28 cellular contexts compared by ENCODE assay signal in genomic region chr5:96051401-96051830, GRCh38.
A peak's percentile ranks its signal among the peaks of the same experiment; 100 is the strongest.
DNase-seq lines count a peak whose midpoint lies in the region; ATAC-seq and TF ChIP-seq lines count a peak whose summit lies in the region.
"Had no signal": no experiment of that assay in that cellular context is flagged by ENCODE, and none has a peak within 500 bp of the region (broad histone marks: within the 10 kb centered on the region; RNA-seq: fewer than 3 reads in every experiment).

No MANE protein-coding gene starts in this region.

- no peak overlapping the region for H3K18ac ChIP-seq in mesenchymal stem cell (ENCODE audit: low read depth in 1 of 2, low read length in 2 of 2)

- no peak for TF ChIP-seq CTCF in Panc1 (IDR thresholded peaks at IDR 0.05)

- peaks cover 4% of the 10 kb centered on the region for H3K79me1 ChIP-seq in mesenchymal stem cell (replicated peaks; ENCODE audit: low read length, poor library complexity, severe bottlenecking)

- WGBS in GM23248 (ENCODE audit: low coverage in 1 of 2, low lambda C conversion rate in 2 of 2, missing lambda C conversion rate in 2 of 2), 2 experiments = 46 to 47% methylated on average over 4 of the region's 4 CpGs
- WGBS in mesenchymal stem cell = 80% methylated on average over 1 of the region's 4 CpGs
- 16 to 29% methylated on average over 4 of the region's 4 CpGs for WGBS in aorta, 2 donors

- no peak overlapping the region for H2BK12ac ChIP-seq in mesenchymal stem cell (ENCODE audit: low read length in 2 of 2)

- POLR2A ChIA-PET in Panc1 (lab: Charles Lee) = no interaction called here

- H2AK5ac ChIP-seq in mesenchymal stem cell (ENCODE audit: low read length, severe bottlenecking) = no peak overlapping the region

- H3K4me3 ChIP-seq in GM23248 (peak overlapping the region; percentile 55; the same call in 1 of the 2 replicates), Panc1 (ENCODE audit: low read depth in 2 of 2, low read length in 2 of 2) (no peak overlapping the region), mesenchymal stem cell (ENCODE audit: insufficient read depth in 1 of 2, low read depth in 1 of 2, low read length in 2 of 2) (no peak overlapping the region), aorta (ENCODE audit: low read length in 2 of 2) (no peak overlapping the region)
- H3K4me3 ChIP-seq: coronary artery, K562, stomach, tibial nerve had no signal

- intact Hi-C loops in Panc1 (cut with micrococcal nuclease; ENCODE audit: unreplicated experiment) = no loop called here
- intact Hi-C loops in aorta (cut with DNase I) = loop anchor here in 1 of 2 donors (10.0 kb wide), 2 partner anchors 187 to 283 kb away; no protein-coding TSS in a partner anchor

- H3K4me1 ChIP-seq in GM23248 (ENCODE audit: insufficient read depth) (peaks cover 38% of the 10 kb centered on the region), Panc1 (ENCODE audit: control insufficient read depth, insufficient read depth, low read length) (no peaks in the 10 kb centered on the region), mesenchymal stem cell (ENCODE audit: control insufficient read depth, insufficient read depth, low read depth, low read length) (peaks cover 1% of the 10 kb centered on the region), aorta (ENCODE audit: control insufficient read depth in 1 of 2, insufficient read depth in 2 of 2, low read length in 2 of 2) (peaks cover 2 to 7% of the 10 kb centered on the region in 2 donors)

- no peaks in the 10 kb centered on the region for H3K9me3 ChIP-seq in GM23248 (ENCODE audit: low read depth)
- H3K9me3 ChIP-seq in Panc1 (ENCODE audit: control insufficient read depth, insufficient read depth, low read depth, low read length) = no peaks in the 10 kb centered on the region
- no peaks in the 10 kb centered on the region for H3K9me3 ChIP-seq in mesenchymal stem cell (ENCODE audit: control insufficient read depth, low read length)
- H3K9me3 ChIP-seq in aorta (ENCODE audit: control insufficient read depth, low read length) = no peaks in the 10 kb centered on the region
- H3K9me3 ChIP-seq: stomach, tibial nerve had no signal

- H2BK15ac ChIP-seq in mesenchymal stem cell (ENCODE audit: low read depth, poor library complexity, severe bottlenecking) = no peak overlapping the region

- no peak for ATAC-seq in Panc1
- no peak for ATAC-seq in aorta (ENCODE audit: low FRiP score)
- ATAC-seq: effector memory CD8-positive, alpha-beta T cell; K562; left ventricle myocardium superior; sciatic nerve had no signal

- H3F3A ChIP-seq in GM23248 (ENCODE audit: insufficient read depth) = peaks cover 14% of the 10 kb centered on the region

- no peak overlapping the region for H2BK5ac ChIP-seq in mesenchymal stem cell (ENCODE audit: low read depth, low read length, poor library complexity, severe bottlenecking)

- DNase-seq in GM23248 (no peak), Panc1 (ENCODE audit: low read depth, low spot score) (no peak), mesenchymal stem cell (no peak), aorta (no peak), NCI-H2171 (lab: John Stamatoyannopoulos, UW) (no peak), NCI-H128 (lab: John Stamatoyannopoulos, UW; ENCODE audit: unreplicated experiment) (no peak)
- no peak for DNase-seq in activated CD8-positive, alpha-beta memory T cell treated with anti-CD3 and anti-CD28 coated beads for 24 hours
- DNase-seq: activated CD4-positive, alpha-beta T cell treated with anti-CD3 and anti-CD28 coated beads, Interleukin-2, amount 10 ng/mL, durations not matched to agents 7 days and 5 days; activated effector memory CD4-positive, alpha-beta T cell treated with anti-CD3 and anti-CD28 coated beads, Interleukin-2, amount 50 U/mL, for 16 hours; activated naive CD8-positive, alpha-beta T cell treated with anti-CD3 and anti-CD28 coated beads for 36 hours; activated T-cell treated with anti-CD3 and anti-CD28 coated beads, Interleukin-2, amount 50 U/mL, for 1 hour; anterior cingulate cortex; DMS79; effector memory CD8-positive, alpha-beta T cell; GOT3; islet precursor cell; left ventricle myocardium superior; MM.1S; NCI-H1105 treated with DMSO at 0.1 percent for 48 hours; NCI-H2081; NCI-H2227 treated with DMSO at 0.1 percent for 48 hours; stimulated activated CD4-positive, alpha-beta T cell treated with anti-CD3 and anti-CD28 coated beads, Interleukin-4, amount 100 ng/mL, for 1 hour; stomach; T1000 had no signal

- H4K20me1 ChIP-seq in GM23248 (ENCODE audit: insufficient read depth) = no peaks in the 10 kb centered on the region

- H3K23ac ChIP-seq in mesenchymal stem cell (ENCODE audit: low read length in 2 of 2) = no peak overlapping the region

- H3K9me2 ChIP-seq in GM23248 (ENCODE audit: insufficient read depth) = no peaks in the 10 kb centered on the region

- peak overlapping the region; percentile 62 for H3K4me2 ChIP-seq in GM23248 (ENCODE audit: unreplicated experiment)
- H3K4me2 ChIP-seq in mesenchymal stem cell (ENCODE audit: low read length, poor library complexity, severe bottlenecking) = no peak overlapping the region

- H4K91ac ChIP-seq in mesenchymal stem cell (ENCODE audit: low read length) = no peak overlapping the region

- CTCF ChIA-PET in Panc1 (lab: Charles Lee) = no interaction called here

- H3K27me3 ChIP-seq in GM23248 (replicated peaks; ENCODE audit: insufficient read depth) (no peaks in the 10 kb centered on the region), Panc1 (ENCODE audit: control insufficient read depth, insufficient read depth, low read length) (no peaks in the 10 kb centered on the region), mesenchymal stem cell (ENCODE audit: control insufficient read depth in 1 of 2, insufficient read depth in 1 of 2, low read length in 2 of 2) (no peaks in the 10 kb centered on the region), aorta (ENCODE audit: control insufficient read depth in 1 of 2, insufficient read depth in 2 of 2, low read length in 1 of 2) (no peaks in the 10 kb centered on the region)
- H3K27me3 ChIP-seq: stomach, tibial nerve had no signal

- no peak overlapping the region for H3K14ac ChIP-seq in mesenchymal stem cell (ENCODE audit: low read length in 2 of 2)

- in situ Hi-C loops in GM23248 (cut with MboI) = no loop called here
- in situ Hi-C loops in Panc1 (cut with HindIII; ENCODE audit: low pct_unique_long_range_greater_than_20kb, low sequenced_read_pairs) = no loop called here

- H2BK120ac ChIP-seq in mesenchymal stem cell (ENCODE audit: low read depth, low read length) = no peak overlapping the region

- no peak overlapping the region for H3K27ac ChIP-seq in GM23248
- peak overlapping the region; percentile 59; the same call in 1 of the 2 replicates for H3K27ac ChIP-seq in Panc1 (ENCODE audit: low read length)
- H3K27ac ChIP-seq in mesenchymal stem cell (ENCODE audit: low read length, poor library complexity, severe bottlenecking) = no peak overlapping the region
- H3K27ac ChIP-seq in aorta (ENCODE audit: low read depth in 1 of 2, low read length in 2 of 2) = peak overlapping the region; percentile 7 to 86
- H3K27ac ChIP-seq: stomach, tibial nerve had no signal

- H3K4ac ChIP-seq in mesenchymal stem cell (ENCODE audit: low read depth in 1 of 2, low read length in 2 of 2) = no peak overlapping the region

- peak overlapping the region; percentile 27 for H2AFZ ChIP-seq in GM23248
- no peak overlapping the region for H2AFZ ChIP-seq in mesenchymal stem cell (ENCODE audit: low read depth, low read length)

- no TSS peak for BruUV-seq in Panc1 (replicated peaks; lab: Mats Ljungman, UMichigan)

- H3K9ac ChIP-seq in GM23248 (peak overlapping the region; percentile 8; the same call in 1 of the 2 replicates), mesenchymal stem cell (ENCODE audit: low read length) (no peak overlapping the region)

- peak overlapping the region; percentile 81 for H4K8ac ChIP-seq in mesenchymal stem cell (ENCODE audit: low read length)

- H3K36me3 ChIP-seq in GM23248 (ENCODE audit: low read depth) = no peaks in the 10 kb centered on the region
- H3K36me3 ChIP-seq in Panc1 (ENCODE audit: control insufficient read depth, insufficient read depth, low read length) = no peaks in the 10 kb centered on the region
- no peaks in the 10 kb centered on the region for H3K36me3 ChIP-seq in mesenchymal stem cell (ENCODE audit: control insufficient read depth in 1 of 2, insufficient read depth in 2 of 2, low read depth in 1 of 2, low read length in 2 of 2)
- H3K36me3 ChIP-seq in aorta (ENCODE audit: control insufficient read depth in 1 of 2, insufficient read depth in 2 of 2, low read length in 1 of 2) = no peaks in the 10 kb centered on the region
- H3K36me3 ChIP-seq: stomach, tibial nerve had no signal

- H3K79me2 ChIP-seq in GM23248 (ENCODE audit: insufficient read depth) = peaks cover 12% of the 10 kb centered on the region

Comparison
In these comparisons a context has a peak if more than half of its experiments do, and no peak if none do; other contexts are left out.
1. H3K27ac ChIP-seq: peak in Panc1 (single experiment) and aorta (2 of 2); none in GM23248 (single experiment) and mesenchymal stem cell (single experiment).